ENCODE assay signal across 1 cellular context in the genomic region with DNA sequence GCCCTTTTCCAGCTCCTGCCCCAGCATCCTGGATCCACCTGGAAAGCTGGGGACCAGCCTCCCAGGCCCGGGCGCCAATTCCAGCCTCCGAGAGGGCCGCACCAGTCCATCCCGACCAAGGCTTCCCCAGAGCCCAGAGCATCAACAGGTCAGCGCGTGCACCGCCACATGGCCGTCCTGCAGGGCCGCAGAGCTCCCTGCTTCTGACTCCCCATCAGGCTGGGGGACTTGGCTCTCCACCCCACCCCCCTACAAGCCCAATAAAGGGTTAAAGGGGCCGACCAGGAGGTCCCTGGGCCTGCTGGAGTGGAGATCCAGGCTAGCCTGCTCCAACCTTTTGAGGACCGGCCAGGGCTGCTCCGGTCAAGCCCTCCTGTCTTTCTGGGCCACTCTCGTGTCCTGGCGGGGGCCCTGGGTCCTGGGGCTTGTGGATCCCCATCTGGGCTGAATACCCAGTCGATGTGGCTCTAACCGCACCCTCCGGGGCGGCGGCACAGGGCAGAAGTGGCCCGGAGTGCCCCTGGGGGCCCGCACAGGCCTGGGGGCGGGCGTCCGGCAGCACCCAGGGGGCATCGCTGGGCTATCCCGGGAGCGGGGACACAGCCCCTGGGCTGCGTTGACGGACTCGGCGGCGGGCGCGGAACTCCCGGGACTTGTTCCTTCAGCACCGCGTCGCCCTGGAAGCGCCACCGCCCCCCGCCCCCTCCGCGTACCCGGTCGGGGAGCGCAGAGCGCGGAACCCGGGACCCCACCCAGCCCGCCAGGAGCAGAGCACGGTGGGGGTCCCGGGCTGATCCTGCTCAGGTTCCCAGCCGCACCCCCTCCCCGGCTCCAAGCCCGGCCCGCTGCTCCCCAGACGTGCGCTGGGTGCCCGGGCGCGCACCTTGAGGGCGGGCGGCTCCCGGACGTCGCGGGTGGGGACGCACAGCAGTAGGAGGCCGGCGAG.
TF ChIP-seq lines count a peak whose summit lies in the region.

No MANE protein-coding gene starts in this region.

TF ChIP-seq in HepG2, 621 proteins besides CTCF, POLR2A, EP300 and RAD21 (continued from another document and continues in another):
- no peak for TF ChIP-seq ZNF557 (CRISPR knock-in tag; IDR thresholded peaks at IDR 0.05)
- TF ChIP-seq ARNT (IDR thresholded peaks at IDR 0.05) = no peak
- TF ChIP-seq SSRP1 (CRISPR knock-in tag; IDR thresholded peaks at IDR 0.05) = no peak
- TF ChIP-seq ZFYVE20 (CRISPR knock-in tag; IDR thresholded peaks at IDR 0.05; ENCODE audit: borderline replicate concordance, low read depth) = no peak
- TF ChIP-seq ZNF556 (CRISPR knock-in tag; IDR thresholded peaks at IDR 0.05; ENCODE audit: borderline replicate concordance) = no peak
- TF ChIP-seq ZNF407 (CRISPR knock-in tag; IDR thresholded peaks at IDR 0.05; ENCODE audit: not compliant biosample characterization) = no peak
- no peak for TF ChIP-seq ZNF441 (CRISPR knock-in tag; IDR thresholded peaks at IDR 0.05; ENCODE audit: borderline replicate concordance)
- no peak for TF ChIP-seq GMEB2 (CRISPR knock-in tag; IDR thresholded peaks at IDR 0.05; ENCODE audit: low read depth)
- no peak for TF ChIP-seq STAT6 (CRISPR knock-in tag; IDR thresholded peaks at IDR 0.05; ENCODE audit: borderline replicate concordance)
- TF ChIP-seq ARNT2 (CRISPR knock-in tag; IDR thresholded peaks at IDR 0.05; ENCODE audit: low read depth) = no peak
- TF ChIP-seq, protein P1, sequence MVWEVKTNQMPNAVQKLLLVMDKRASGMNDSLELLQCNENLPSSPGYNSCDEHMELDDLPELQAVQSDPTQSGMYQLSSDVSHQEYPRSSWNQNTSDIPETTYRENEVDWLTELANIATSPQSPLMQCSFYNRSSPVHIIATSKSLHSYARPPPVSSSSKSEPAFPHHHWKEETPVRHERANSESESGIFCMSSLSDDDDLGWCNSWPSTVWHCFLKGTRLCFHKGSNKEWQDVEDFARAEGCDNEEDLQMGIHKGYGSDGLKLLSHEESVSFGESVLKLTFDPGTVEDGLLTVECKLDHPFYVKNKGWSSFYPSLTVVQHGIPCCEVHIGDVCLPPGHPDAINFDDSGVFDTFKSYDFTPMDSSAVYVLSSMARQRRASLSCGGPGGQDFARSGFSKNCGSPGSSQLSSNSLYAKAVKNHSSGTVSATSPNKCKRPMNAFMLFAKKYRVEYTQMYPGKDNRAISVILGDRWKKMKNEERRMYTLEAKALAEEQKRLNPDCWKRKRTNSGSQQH (CRISPR knock-in tag; IDR thresholded peaks at IDR 0.05; ENCODE audit: low read depth) = no peak
- TF ChIP-seq ZMAT3 (CRISPR knock-in tag; conservative IDR thresholded peaks at IDR 0.05) = 0 out of 2 replicates have a peak, but pooled peaks have one; percentile 47
- TF ChIP-seq, protein P2, sequence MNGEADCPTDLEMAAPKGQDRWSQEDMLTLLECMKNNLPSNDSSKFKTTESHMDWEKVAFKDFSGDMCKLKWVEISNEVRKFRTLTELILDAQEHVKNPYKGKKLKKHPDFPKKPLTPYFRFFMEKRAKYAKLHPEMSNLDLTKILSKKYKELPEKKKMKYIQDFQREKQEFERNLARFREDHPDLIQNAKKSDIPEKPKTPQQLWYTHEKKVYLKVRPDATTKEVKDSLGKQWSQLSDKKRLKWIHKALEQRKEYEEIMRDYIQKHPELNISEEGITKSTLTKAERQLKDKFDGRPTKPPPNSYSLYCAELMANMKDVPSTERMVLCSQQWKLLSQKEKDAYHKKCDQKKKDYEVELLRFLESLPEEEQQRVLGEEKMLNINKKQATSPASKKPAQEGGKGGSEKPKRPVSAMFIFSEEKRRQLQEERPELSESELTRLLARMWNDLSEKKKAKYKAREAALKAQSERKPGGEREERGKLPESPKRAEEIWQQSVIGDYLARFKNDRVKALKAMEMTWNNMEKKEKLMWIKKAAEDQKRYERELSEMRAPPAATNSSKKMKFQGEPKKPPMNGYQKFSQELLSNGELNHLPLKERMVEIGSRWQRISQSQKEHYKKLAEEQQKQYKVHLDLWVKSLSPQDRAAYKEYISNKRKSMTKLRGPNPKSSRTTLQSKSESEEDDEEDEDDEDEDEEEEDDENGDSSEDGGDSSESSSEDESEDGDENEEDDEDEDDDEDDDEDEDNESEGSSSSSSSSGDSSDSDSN (CRISPR knock-in tag; IDR thresholded peaks at IDR 0.05) = peak; percentile 46; the same call in 1 of the 2 replicates
- TF ChIP-seq SOX6 (IDR thresholded peaks at IDR 0.05) = no peak
- no peak for TF ChIP-seq SOX6 (CRISPR knock-in tag; IDR thresholded peaks at IDR 0.05)
- TF ChIP-seq ZNF350 (CRISPR knock-in tag; IDR thresholded peaks at IDR 0.05; ENCODE audit: borderline replicate concordance, low read depth) = peak; percentile 29; the same call in 1 of the 2 replicates
- TF ChIP-seq SP5 (CRISPR knock-in tag; IDR thresholded peaks at IDR 0.05; ENCODE audit: borderline replicate concordance, low read depth) = no peak
- TF ChIP-seq ESRRA (CRISPR knock-in tag; IDR thresholded peaks at IDR 0.05; ENCODE audit: low read depth) = no peak
- no peak for TF ChIP-seq TARDBP (CRISPR knock-in tag; IDR thresholded peaks at IDR 0.05)
- TF ChIP-seq ZIK1 (CRISPR knock-in tag; IDR thresholded peaks at IDR 0.05; ENCODE audit: borderline replicate concordance, low read depth) = no peak
- 0 out of 2 replicates have a peak, but pooled peaks have one; percentile 26 for TF ChIP-seq ZNF430 (CRISPR knock-in tag; IDR thresholded peaks at IDR 0.05)
- no peak for TF ChIP-seq ZBTB8A (CRISPR knock-in tag; IDR thresholded peaks at IDR 0.05; ENCODE audit: borderline replicate concordance, low read depth)
- no peak for TF ChIP-seq MAZ (IDR thresholded peaks at IDR 0.05; ENCODE audit: borderline replicate concordance, low read depth, low read length)
- TF ChIP-seq MAZ (CRISPR knock-in tag; IDR thresholded peaks at IDR 0.05; ENCODE audit: low read depth) = no peak
- TF ChIP-seq, protein P3, sequence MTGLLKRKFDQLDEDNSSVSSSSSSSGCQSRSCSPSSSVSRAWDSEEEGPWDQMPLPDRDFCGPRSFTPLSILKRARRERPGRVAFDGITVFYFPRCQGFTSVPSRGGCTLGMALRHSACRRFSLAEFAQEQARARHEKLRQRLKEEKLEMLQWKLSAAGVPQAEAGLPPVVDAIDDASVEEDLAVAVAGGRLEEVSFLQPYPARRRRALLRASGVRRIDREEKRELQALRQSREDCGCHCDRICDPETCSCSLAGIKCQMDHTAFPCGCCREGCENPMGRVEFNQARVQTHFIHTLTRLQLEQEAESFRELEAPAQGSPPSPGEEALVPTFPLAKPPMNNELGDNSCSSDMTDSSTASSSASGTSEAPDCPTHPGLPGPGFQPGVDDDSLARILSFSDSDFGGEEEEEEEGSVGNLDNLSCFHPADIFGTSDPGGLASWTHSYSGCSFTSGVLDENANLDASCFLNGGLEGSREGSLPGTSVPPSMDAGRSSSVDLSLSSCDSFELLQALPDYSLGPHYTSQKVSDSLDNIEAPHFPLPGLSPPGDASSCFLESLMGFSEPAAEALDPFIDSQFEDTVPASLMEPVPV (CRISPR knock-in tag; IDR thresholded peaks at IDR 0.05) = 0 out of 2 replicates have a peak, but pooled peaks have one; percentile 9
- TF ChIP-seq ZNF710 (CRISPR knock-in tag; IDR thresholded peaks at IDR 0.05; ENCODE audit: borderline replicate concordance) = no peak; the same call in 1 of the 2 replicates
- TF ChIP-seq MTF1 (CRISPR knock-in tag; IDR thresholded peaks at IDR 0.05) = no peak
- TF ChIP-seq TFAP4 (IDR thresholded peaks at IDR 0.05; ENCODE audit: borderline replicate concordance, low read depth) = no peak
- TF ChIP-seq KDM1A (CRISPR knock-in tag; IDR thresholded peaks at IDR 0.05) = no peak
- TF ChIP-seq ZNF709 (CRISPR knock-in tag; IDR thresholded peaks at IDR 0.05) = 0 out of 2 replicates have a peak, but pooled peaks have one; percentile 3
